In the genomic region with DNA sequence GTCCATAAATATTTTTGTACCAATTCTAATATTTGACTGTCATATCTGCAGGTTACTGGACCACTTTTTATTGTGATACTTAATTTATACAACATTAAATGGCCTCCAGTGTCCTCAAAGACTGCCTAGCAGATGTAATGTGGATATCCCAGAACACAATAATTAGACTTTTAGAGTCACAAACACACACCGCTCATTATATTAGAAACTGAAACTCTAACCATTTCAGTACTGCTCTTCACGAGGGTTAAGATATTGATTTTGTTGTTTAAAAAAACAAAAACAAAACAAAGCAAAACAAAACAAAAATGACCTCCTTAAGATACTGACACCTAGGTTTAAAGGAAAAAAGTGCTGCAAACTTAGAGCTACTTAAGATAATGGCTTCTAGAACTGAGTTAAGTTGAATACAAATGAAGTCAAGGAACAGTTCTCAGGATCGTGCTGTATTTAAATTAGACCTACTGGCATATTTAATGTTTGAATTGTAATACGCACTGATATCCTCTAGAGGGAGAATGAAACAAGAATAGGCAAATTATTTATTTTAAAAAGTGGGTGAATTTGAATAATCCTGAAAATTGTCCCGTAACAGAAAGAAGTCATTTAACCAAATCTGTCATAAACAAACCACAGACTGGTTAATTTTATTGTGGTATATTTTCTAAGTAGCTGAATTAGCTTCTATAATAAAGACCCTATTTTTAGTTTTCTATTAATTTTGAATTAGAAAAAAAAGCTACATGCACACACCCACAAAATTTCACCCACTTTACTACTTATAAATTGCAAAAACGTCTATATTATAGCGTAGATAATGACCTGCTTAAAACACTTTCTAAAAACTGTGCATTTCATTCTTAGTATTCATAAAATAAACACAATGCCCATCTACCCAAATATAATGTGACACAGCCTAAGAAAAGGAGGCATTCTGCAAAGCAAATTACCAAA, we compare ENCODE assay signal across 8 cellular contexts.
A peak's percentile ranks its signal among the peaks of the same experiment; 100 is the strongest.
DNase-seq lines count a peak whose midpoint lies in the region; ATAC-seq and TF ChIP-seq lines count a peak whose summit lies in the region.

No MANE protein-coding gene starts in this region.

- H3K4ac ChIP-seq in IMR-90 (ENCODE audit: low read depth, low read length), result no peak overlapping the region

- peak; percentile 35 for DNase-seq in IMR-90
- DNase-seq in esophagus muscularis mucosa (ENCODE audit: extremely low spot score), result no peak
- no peak for DNase-seq in neural crest cell (ENCODE audit: low read depth, low spot score)
- no peak for DNase-seq in NCI-H128 (lab: John Stamatoyannopoulos, UW; ENCODE audit: unreplicated experiment)
- no peak for DNase-seq in amniotic stem cell (lab: John Stamatoyannopoulos, UW)

- no peak overlapping the region for H2AFZ ChIP-seq in IMR-90 (replicated peaks; ENCODE audit: low read length, poor library complexity)

- H4K5ac ChIP-seq in IMR-90 (ENCODE audit: low read depth, low read length), result no peak overlapping the region; the same call in 1 of the 2 replicates

- no peaks in the 10 kb centered on the region for H3K36me3 Mint-ChIP-seq in T-helper 1 cell treated with Interleukin-12 subunit alpha and Interleukin-12 subunit beta and Interleukin-4 antibody, amounts not matched to agents 30 μg/mL and 1 μg/mL, for 36 hours (ENCODE audit: low read depth)
- no peaks in the 10 kb centered on the region for H3K36me3 Mint-ChIP-seq in neural crest cell (ENCODE audit: low read depth)

- H3K27me3 Mint-ChIP-seq in T-helper 1 cell treated with Interleukin-12 subunit alpha and Interleukin-12 subunit beta and Interleukin-4 antibody, amounts not matched to agents 30 μg/mL and 1 μg/mL, for 36 hours (ENCODE audit: low read depth), result no peaks in the 10 kb centered on the region
- no peaks in the 10 kb centered on the region for H3K27me3 Mint-ChIP-seq in neural crest cell (ENCODE audit: low read depth)

- no peaks in the 10 kb centered on the region for H3K36me3 ChIP-seq in BLaER1 treated with 17β-estradiol and CSF1 and Interleukin-3, amounts not matched to agents 10 nM and 100 nM
- H3K36me3 ChIP-seq in IMR-90 (ENCODE audit: control insufficient read depth, insufficient read depth, low read length) (no peaks in the 10 kb centered on the region), esophagus muscularis mucosa (no peaks in the 10 kb centered on the region)

- ATAC-seq in GM18520 (IDR thresholded peaks at IDR 0.05; ENCODE audit: unreplicated experiment), result peak; percentile 63
- ATAC-seq in IMR-90 (ENCODE audit: low read depth), result peak; percentile 74

- no peak overlapping the region for H2BK120ac ChIP-seq in IMR-90 (ENCODE audit: low read depth, low read length)

- H3K4me3 ChIP-seq in BLaER1 treated with 17β-estradiol and CSF1 and Interleukin-3, amounts not matched to agents 10 nM and 100 nM, result peak overlapping the region in 2 of 10 experiments; percentile 32 to 37; a peak in 2 of 20 replicates
- H3K4me3 ChIP-seq in IMR-90 (ENCODE audit: insufficient read depth, low read depth, low read length) (peak overlapping the region; percentile 39; the same call in 1 of the 2 replicates), esophagus muscularis mucosa (peak overlapping the region in 3 of 4 donors; percentile 15 to 32 (median 23))

- H3K9me1 ChIP-seq in IMR-90 (ENCODE audit: insufficient read depth, low read length), result no peaks in the 10 kb centered on the region

- no peak overlapping the region for H4K8ac ChIP-seq in IMR-90 (ENCODE audit: low read depth in 2 of 2, low read length in 2 of 2)

- no peaks in the 10 kb centered on the region for H3K79me1 ChIP-seq in IMR-90 (ENCODE audit: low read depth in 1 of 2, low read length in 2 of 2)

- H3K56ac ChIP-seq in IMR-90 (ENCODE audit: extremely low read depth, insufficient read depth, low read length), result no peak overlapping the region

- no peaks in the 10 kb centered on the region for H3K9me3 ChIP-seq in BLaER1 treated with 17β-estradiol and CSF1 and Interleukin-3, amounts not matched to agents 10 nM and 100 nM (replicated peaks in 1 of 11)
- no peaks in the 10 kb centered on the region for H3K9me3 ChIP-seq in IMR-90 (ENCODE audit: control insufficient read depth, insufficient read depth, low read length)
- H3K9me3 ChIP-seq in esophagus muscularis mucosa, result no peaks in the 10 kb centered on the region

- peak overlapping the region; percentile 43 for H3K27ac Mint-ChIP-seq in T-helper 1 cell treated with Interleukin-12 subunit alpha and Interleukin-12 subunit beta and Interleukin-4 antibody, amounts not matched to agents 30 μg/mL and 1 μg/mL, for 36 hours
- H3K27ac Mint-ChIP-seq in neural crest cell (ENCODE audit: unreplicated experiment), result peak overlapping the region; percentile 23

- H3K14ac ChIP-seq in IMR-90 (replicated peaks; ENCODE audit: low read depth, low read length), result no peak overlapping the region

- no peak for TF ChIP-seq EP300 in esophagus muscularis mucosa (IDR thresholded peaks at IDR 0.05)

- H3K27me3 ChIP-seq in BLaER1 treated with 17β-estradiol and CSF1 and Interleukin-3, amounts not matched to agents 10 nM and 100 nM, result no peaks in the 10 kb centered on the region
- H3K27me3 ChIP-seq in IMR-90 (ENCODE audit: control insufficient read depth, insufficient read depth, low read length) (no peaks in the 10 kb centered on the region; the same call in 1 of the 2 replicates), esophagus muscularis mucosa (no peaks in the 10 kb centered on the region)

- H3K4me3 Mint-ChIP-seq in T-helper 1 cell treated with Interleukin-12 subunit alpha and Interleukin-12 subunit beta and Interleukin-4 antibody, amounts not matched to agents 30 μg/mL and 1 μg/mL, for 36 hours, result peak overlapping the region; percentile 68
- H3K4me3 Mint-ChIP-seq in neural crest cell, result peak overlapping the region; percentile 29

- CTCF ChIA-PET in IMR-90 (lab: Yijun Ruan, JAX), result interaction anchor here (0.5 to 3.4 kb wide), 7 partner anchors 14 to 564 kb away, joined by 3 to 13 read pairs (median 3); no protein-coding TSS in a partner anchor

- H3K9ac ChIP-seq in BLaER1 treated with 17β-estradiol and CSF1 and Interleukin-3, amounts not matched to agents 10 nM and 100 nM, result peak overlapping the region in 1 of 11 experiments; percentile 26; a peak in 1 of 22 replicates
- H3K9ac ChIP-seq in IMR-90 (ENCODE audit: low read depth, low read length), result 0 out of 2 replicates have a peak overlapping the region, but pooled peaks have one; percentile 19

- no peaks in the 10 kb centered on the region for H4K20me1 ChIP-seq in BLaER1 treated with 17β-estradiol and CSF1 and Interleukin-3, amounts not matched to agents 10 nM and 100 nM
- no peaks in the 10 kb centered on the region for H4K20me1 ChIP-seq in IMR-90 (ENCODE audit: insufficient read depth, low read length)

- peaks cover 6% of the 10 kb centered on the region for H3K4me1 Mint-ChIP-seq in T-helper 1 cell treated with Interleukin-12 subunit alpha and Interleukin-12 subunit beta and Interleukin-4 antibody, amounts not matched to agents 30 μg/mL and 1 μg/mL, for 36 hours (ENCODE audit: low read depth)
- H3K4me1 Mint-ChIP-seq in neural crest cell, result peaks cover 48% of the 10 kb centered on the region

- dilution Hi-C loops in IMR-90 (cut with HindIII; ENCODE audit: low sequenced_read_pairs, unreplicated experiment), result no loop called here

- no peak overlapping the region for H2AK9ac ChIP-seq in IMR-90 (replicated peaks; ENCODE audit: low read depth, low read length, poor library complexity)

- intact Hi-C loops in IMR-90 (cut with micrococcal nuclease), result loop anchor here (1.0 to 2.0 kb wide), 3 partner anchors 195 to 992 kb away; no protein-coding TSS in a partner anchor
- intact Hi-C loops in esophagus muscularis mucosa (cut with DNase I), result loop anchor here (10.0 kb wide), 1 partner anchor 997 kb away; no protein-coding TSS in a partner anchor

- H3K4me2 ChIP-seq in BLaER1 treated with 17β-estradiol and CSF1 and Interleukin-3, amounts not matched to agents 10 nM and 100 nM, result peak overlapping the region in 6 of 11 experiments; percentile 15 to 73 (median 34); a peak in 10 of 22 replicates
- peak overlapping the region; percentile 98 for H3K4me2 ChIP-seq in IMR-90 (ENCODE audit: low read depth, low read length)

- no peak overlapping the region for H2BK5ac ChIP-seq in IMR-90 (ENCODE audit: low read depth, low read length, poor library complexity, severe bottlenecking)

- no peak overlapping the region for H3K18ac ChIP-seq in IMR-90 (ENCODE audit: low read depth, low read length)

- H2BK15ac ChIP-seq in IMR-90 (ENCODE audit: low read depth, low read length), result no peak overlapping the region

- no peak overlapping the region for H2AK5ac ChIP-seq in IMR-90 (ENCODE audit: low read depth, low read length)

- no CpG with 5 or more reads among the region's 7 CpGs for WGBS in IMR-90 (ENCODE audit: extremely low coverage in 2 of 2, insufficient read length in 1 of 2), 2 experiments
- 32% methylated on average over 7 of the region's 7 CpGs for WGBS in esophagus muscularis mucosa

- POLR2A ChIA-PET in IMR-90 (lab: Charles Lee; ENCODE audit: unreplicated experiment), result no interaction called here

- no peak overlapping the region for H3K27ac ChIP-seq in BLaER1 treated with 17β-estradiol and CSF1 and Interleukin-3, amounts not matched to agents 10 nM and 100 nM
- H3K27ac ChIP-seq in IMR-90 (ENCODE audit: insufficient read depth, low read length) (no peak overlapping the region), esophagus muscularis mucosa (replicated peaks in 1 of 4) (no peak overlapping the region)

- H4K91ac ChIP-seq in IMR-90 (ENCODE audit: insufficient read depth, low read depth, low read length), result no peak overlapping the region

- no peaks in the 10 kb centered on the region for H3K9me3 Mint-ChIP-seq in T-helper 1 cell treated with Interleukin-12 subunit alpha and Interleukin-12 subunit beta and Interleukin-4 antibody, amounts not matched to agents 30 μg/mL and 1 μg/mL, for 36 hours
- H3K9me3 Mint-ChIP-seq in neural crest cell, result no peaks in the 10 kb centered on the region

- no peak overlapping the region for H2BK20ac ChIP-seq in IMR-90 (ENCODE audit: low read depth, low read length)

- H3K23ac ChIP-seq in IMR-90 (ENCODE audit: low read depth, low read length), result no peak overlapping the region

- TF ChIP-seq POLR2A in IMR-90 (IDR thresholded peaks at IDR 0.05; ENCODE audit: low read depth, low read length) (no peak), esophagus muscularis mucosa (IDR thresholded peaks at IDR 0.05; ENCODE audit: low read depth) (no peak)

- BruUV-seq in IMR-90 (replicated peaks; lab: Mats Ljungman, UMichigan), result no TSS peak

- in situ Hi-C loops in IMR-90 (cut with MboI; ENCODE audit: low sequenced_read_pairs), result no loop called here

- TF ChIP-seq RAD21 in IMR-90 (IDR thresholded peaks at IDR 0.05; ENCODE audit: low read length), result peak; percentile 52

- H3K4me1 ChIP-seq in BLaER1 treated with 17β-estradiol and CSF1 and Interleukin-3, amounts not matched to agents 10 nM and 100 nM, result no peaks in the 10 kb centered on the region
- H3K4me1 ChIP-seq in IMR-90 (ENCODE audit: control insufficient read depth, insufficient read depth, low read length) (no peaks in the 10 kb centered on the region), esophagus muscularis mucosa (peaks cover 0 to 19% (median 14%) of the 10 kb centered on the region in 4 donors)

- TF ChIP-seq CTCF in IMR-90 (conservative IDR thresholded peaks at IDR 0.05; ENCODE audit: low read depth, low read length) (peak; percentile 59), esophagus muscularis mucosa (IDR thresholded peaks at IDR 0.05) (peak; percentile 61 to 74 (median 67)), neural crest cell (conservative IDR thresholded peaks at IDR 0.05) (peak; percentile 72)
